12 cellular contexts compared by ENCODE assay signal in genomic region chr4:53313510-53313909, GRCh38. TPM values are rescaled to one million over a fixed set of nuclear protein-coding genes. Genes with fewer than 3 reads are reported as not detected.
DNase-seq lines count a peak whose midpoint lies in the region; ATAC-seq and TF ChIP-seq lines count a peak whose summit lies in the region.
"Had no signal": no experiment of that assay in that cellular context is flagged by ENCODE, and none has a peak within 500 bp of the region (broad histone marks: within the 10 kb centered on the region; RNA-seq: fewer than 3 reads in every experiment).

No MANE protein-coding gene starts in this region.

- TF ChIP-seq CTCF in chondrocyte (IDR thresholded peaks at IDR 0.05) (peak; percentile 77), liver (IDR thresholded peaks at IDR 0.05; ENCODE audit: low read depth, low read length, missing input control) (peak; percentile 19)

- H3K36me3 Mint-ChIP-seq in chondrocyte (ENCODE audit: low read depth) (no peaks in the 10 kb centered on the region), immature natural killer cell (peaks cover 0 to 9% (median 1%) of the 10 kb centered on the region in 3 donors)
- peaks cover 12% of the 10 kb centered on the region for H3K36me3 Mint-ChIP-seq in activated CD8-positive, alpha-beta memory T cell treated with anti-CD3 and anti-CD28 coated beads, Interleukin-2, amount 10 ng/mL, durations not matched to agents 7 days and 5 days
- peaks cover 6% of the 10 kb centered on the region for H3K36me3 Mint-ChIP-seq in effector memory CD8-positive, alpha-beta T cell (ENCODE audit: insufficient read depth)

- H3K9me3 ChIP-seq in MG63 (no peaks in the 10 kb centered on the region), liver (ENCODE audit: control insufficient read depth in 4 of 4, low read length in 3 of 4) (no peaks in the 10 kb centered on the region), SJCRH30 (replicated peaks) (0 out of 2 replicates have a peak, but pooled peaks cover 3% of the 10 kb centered on the region)

- no peaks in the 10 kb centered on the region for H3K9me3 Mint-ChIP-seq in chondrocyte (ENCODE audit: low read depth)
- no peaks in the 10 kb centered on the region for H3K9me3 Mint-ChIP-seq in activated CD8-positive, alpha-beta memory T cell treated with anti-CD3 and anti-CD28 coated beads, Interleukin-2, amount 10 ng/mL, durations not matched to agents 7 days and 5 days (ENCODE audit: low read depth)
- no peaks in the 10 kb centered on the region for H3K9me3 Mint-ChIP-seq in immature natural killer cell
- no peaks in the 10 kb centered on the region for H3K9me3 Mint-ChIP-seq in effector memory CD8-positive, alpha-beta T cell

- H3K4me3 Mint-ChIP-seq in chondrocyte (ENCODE audit: unreplicated experiment) (no peak overlapping the region), immature natural killer cell (no peak overlapping the region)
- no peak overlapping the region for H3K4me3 Mint-ChIP-seq in activated CD8-positive, alpha-beta memory T cell treated with anti-CD3 and anti-CD28 coated beads, Interleukin-2, amount 10 ng/mL, durations not matched to agents 7 days and 5 days
- no peak overlapping the region for H3K4me3 Mint-ChIP-seq in effector memory CD8-positive, alpha-beta T cell

- H3K27ac ChIP-seq in liver (ENCODE audit: low read depth in 1 of 2, low read length in 2 of 2) (no peak overlapping the region), SJCRH30 (no peak overlapping the region)
- H3K27ac ChIP-seq: SK-N-MC had no signal

- H3K36me3 ChIP-seq in MG63, result peaks cover 41% of the 10 kb centered on the region
- peaks cover 0 to 2% (median under 1%) of the 10 kb centered on the region in 4 donors for H3K36me3 ChIP-seq in liver (ENCODE audit: control insufficient read depth in 4 of 4, insufficient read depth in 3 of 4, low read depth in 1 of 4, low read length in 3 of 4)
- peaks cover 7% of the 10 kb centered on the region; the same call in 1 of the 2 replicates for H3K36me3 ChIP-seq in SJCRH30

- WGBS in liver, result 74% methylated on average over 3 of the region's 3 CpGs

- H3K4me1 ChIP-seq in liver (ENCODE audit: control insufficient read depth in 4 of 4, insufficient read depth in 4 of 4, low read length in 3 of 4) (no peaks in the 10 kb centered on the region), SJCRH30 (no peaks in the 10 kb centered on the region)

- no peak for ATAC-seq in activated CD8-positive, alpha-beta memory T cell treated with anti-CD3 and anti-CD28 coated beads, Interleukin-2, amount 10 ng/mL, durations not matched to agents 7 days and 5 days
- no peak for ATAC-seq in effector memory CD8-positive, alpha-beta T cell (replicated peaks)
- ATAC-seq: right cardiac atrium; stimulated activated naive CD8-positive, alpha-beta T cell treated with anti-CD3 and anti-CD28 coated beads, Interleukin-15, Interleukin-2, amounts not matched to agents 100 U/mL and 50 U/mL, for 24 hours had no signal

- H3K27me3 Mint-ChIP-seq in chondrocyte (ENCODE audit: low read depth), result no peaks in the 10 kb centered on the region
- H3K27me3 Mint-ChIP-seq in activated CD8-positive, alpha-beta memory T cell treated with anti-CD3 and anti-CD28 coated beads, Interleukin-2, amount 10 ng/mL, durations not matched to agents 7 days and 5 days, result no peaks in the 10 kb centered on the region
- no peaks in the 10 kb centered on the region for H3K27me3 Mint-ChIP-seq in immature natural killer cell (ENCODE audit: low read depth in 3 of 3)
- H3K27me3 Mint-ChIP-seq in effector memory CD8-positive, alpha-beta T cell, result no peaks in the 10 kb centered on the region

- H3K9ac ChIP-seq in liver (ENCODE audit: low read depth in 1 of 2, low read length in 2 of 2), result no peak overlapping the region

- H3K27me3 ChIP-seq in MG63, result no peaks in the 10 kb centered on the region
- no peaks in the 10 kb centered on the region for H3K27me3 ChIP-seq in liver (ENCODE audit: control insufficient read depth in 4 of 4, insufficient read depth in 4 of 4, low read length in 3 of 4)
- no peaks in the 10 kb centered on the region for H3K27me3 ChIP-seq in SJCRH30

- CTCF ChIA-PET in activated CD8-positive, alpha-beta memory T cell treated with anti-CD3 and anti-CD28 coated beads, Interleukin-2, amount 10 ng/mL, durations not matched to agents 7 days and 5 days (lab: Charles Lee), result no interaction called here

- H3K27ac Mint-ChIP-seq in chondrocyte (ENCODE audit: unreplicated experiment) (no peak overlapping the region), immature natural killer cell (no peak overlapping the region)
- no peak overlapping the region for H3K27ac Mint-ChIP-seq in activated CD8-positive, alpha-beta memory T cell treated with anti-CD3 and anti-CD28 coated beads, Interleukin-2, amount 10 ng/mL, durations not matched to agents 7 days and 5 days
- no peak overlapping the region for H3K27ac Mint-ChIP-seq in effector memory CD8-positive, alpha-beta T cell

- peak; percentile 77 to 86 for TF ChIP-seq RAD21 in liver (IDR thresholded peaks at IDR 0.05)

- peaks cover 23% of the 10 kb centered on the region for H3K4me1 Mint-ChIP-seq in chondrocyte (ENCODE audit: low read depth)
- H3K4me1 Mint-ChIP-seq in activated CD8-positive, alpha-beta memory T cell treated with anti-CD3 and anti-CD28 coated beads, Interleukin-2, amount 10 ng/mL, durations not matched to agents 7 days and 5 days, result peaks cover 11% of the 10 kb centered on the region
- H3K4me1 Mint-ChIP-seq in immature natural killer cell, result peaks cover 21 to 24% of the 10 kb centered on the region in 2 donors
- peaks cover 15 to 18% of the 10 kb centered on the region in 2 donors for H3K4me1 Mint-ChIP-seq in effector memory CD8-positive, alpha-beta T cell (ENCODE audit: low read depth in 2 of 2)

- DNase-seq in DMS114 treated with DMSO at 0.1 percent for 48 hours (lab: John Stamatoyannopoulos, UW; ENCODE audit: unreplicated experiment) (peak; percentile 7), MG63 (peak; percentile 45), chondrocyte (ENCODE audit: low spot score) (no peak), immature natural killer cell (no peak), SJCRH30 (no peak)
- DNase-seq in activated CD8-positive, alpha-beta memory T cell treated with anti-CD3 and anti-CD28 coated beads, Interleukin-2, amount 10 ng/mL, durations not matched to agents 7 days and 5 days, result no peak
- no peak for DNase-seq in effector memory CD8-positive, alpha-beta T cell
- DNase-seq: glutamatergic neuron; right cardiac atrium; stimulated activated naive CD8-positive, alpha-beta T cell treated with anti-CD3 and anti-CD28 coated beads, Interleukin-15, Interleukin-2, amounts not matched to agents 100 U/mL and 50 U/mL, for 24 hours had no signal

- H3K4me3 ChIP-seq in MG63 (no peak overlapping the region), liver (ENCODE audit: low read depth in 1 of 3, low read length in 3 of 3) (no peak overlapping the region), SJCRH30 (no peak overlapping the region)
- H3K4me3 ChIP-seq: SK-N-MC had no signal

TF ChIP-seq in liver, 16 proteins besides CTCF, POLR2A, EP300 and RAD21 (continues in another document):
- TF ChIP-seq YY1 (IDR thresholded peaks at IDR 0.05) (no peak), SP1 (IDR thresholded peaks at IDR 0.05) (no peak), ZBTB33 (IDR thresholded peaks at IDR 0.05) (no peak), RXRA (IDR thresholded peaks at IDR 0.05) (no peak), FOXA2 (IDR thresholded peaks at IDR 0.05) (no peak), GABPA (IDR thresholded peaks at IDR 0.05 in 1 of 2, conservative IDR thresholded peaks at IDR 0.05 in 1 of 2) (no peak), ATF3 (IDR thresholded peaks at IDR 0.05) (no peak), EGR1 (IDR thresholded peaks at IDR 0.05; ENCODE audit: low read depth in 2 of 2) (no peak), HNF4G (IDR thresholded peaks at IDR 0.05) (no peak), MAX (IDR thresholded peaks at IDR 0.05) (no peak), JUND (IDR thresholded peaks at IDR 0.05) (no peak), HNF4A (conservative IDR thresholded peaks at IDR 0.05) (no peak)

RNA-seq across cellular contexts. Expression of gene SCFD2, which starts 52.4 kb away (rescaled TPM):
- total RNA-seq in MG63 (2014; rRNA removed; shearing (Covaris generic); ENCODE audit: low replicate concordance), result 92.3 and 119 TPM in 2 replicates
- total RNA-seq in chondrocyte, result 10.7 to 30.5 TPM (median 10.8 TPM) in 3 replicates
- total RNA-seq in liver, result 10 to 100 TPM in 1 of 2 donors, 1 to 10 TPM in 1; 9.3 to 28.8 TPM
- polyA plus RNA-seq in liver, result 1 to 10 TPM; 4.3 to 5.6 TPM
- 10 to 100 TPM; 28.3 to 30.9 TPM for total RNA-seq in activated CD8-positive, alpha-beta memory T cell treated with anti-CD3 and anti-CD28 coated beads, Interleukin-2, amount 10 ng/mL, durations not matched to agents 7 days and 5 days
- 10 to 100 TPM; 13.0 to 22.8 (median 21.4) TPM for polyA plus RNA-seq in immature natural killer cell
- total RNA-seq in SJCRH30 (2014; rRNA removed; shearing (Covaris generic)), result 25.3 and 27.0 TPM in 2 replicates

Comparison
In these comparisons a context has a peak if more than half of its experiments do, and no peak if none do; other contexts are left out.
1. DNase-seq: peak in DMS114 treated with DMSO at 0.1 percent for 48 hours (single experiment) and MG63 (single experiment); none in chondrocyte (single experiment), activated CD8-positive, alpha-beta memory T cell treated with anti-CD3 and anti-CD28 coated beads, Interleukin-2, amount 10 ng/mL, durations not matched to agents 7 days and 5 days (single experiment), immature natural killer cell (0 of 3), SJCRH30 (0 of 2) and effector memory CD8-positive, alpha-beta T cell (0 of 3).